Comparison of ENCODE assay signal across 1 cellular context in the genomic region with DNA sequence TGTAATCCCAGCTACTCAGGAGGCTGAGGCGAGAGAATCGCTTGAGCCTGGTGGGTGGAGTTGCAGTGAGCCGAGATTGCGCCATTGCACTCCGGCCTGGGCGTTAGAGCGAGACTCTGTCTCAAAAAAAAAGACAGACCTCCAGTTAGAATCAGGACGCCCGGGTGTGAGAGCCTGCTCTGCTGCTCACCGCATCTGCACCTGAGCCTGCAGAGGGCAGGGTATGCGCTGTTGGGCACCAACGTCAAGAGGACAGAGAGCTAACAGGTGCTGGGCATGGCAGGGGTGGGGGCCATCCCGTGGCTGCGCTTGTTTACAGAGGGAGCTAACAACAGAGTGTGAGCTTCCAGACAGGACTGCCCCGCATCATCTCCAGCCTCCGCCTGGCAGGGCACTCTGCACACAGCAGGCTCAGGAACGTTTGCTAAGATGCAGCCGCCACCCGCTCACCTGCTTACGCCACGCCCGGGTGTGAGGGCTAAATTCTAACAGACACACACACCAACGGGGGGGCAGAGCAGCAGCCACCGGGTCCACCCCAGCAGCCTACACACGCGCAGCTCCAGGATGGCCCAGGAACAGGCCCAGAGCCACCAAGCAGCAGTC.
TF ChIP-seq lines count a peak whose summit lies in the region.

No MANE protein-coding gene starts in this region.

TF ChIP-seq in HepG2, 621 proteins besides CTCF, POLR2A, EP300 and RAD21:
- TF ChIP-seq FOXA1 (IDR thresholded peaks at IDR 0.05) (no peak), FOXA1 (CRISPR knock-in tag; IDR thresholded peaks at IDR 0.05) (peak; percentile 51; the same call in 1 of the 2 replicates), ZNF543 (CRISPR knock-in tag; IDR thresholded peaks at IDR 0.05) (no peak), AGO2 (optimal IDR thresholded peaks at IDR 0.05; ENCODE audit: low read depth, low read length) (peak; percentile 56), EED (CRISPR knock-in tag; IDR thresholded peaks at IDR 0.05) (0 out of 2 replicates have a peak, but pooled peaks have one; percentile 21), XRCC5 (optimal IDR thresholded peaks at IDR 0.05; ENCODE audit: low read length) (peak; percentile 50), LCORL (IDR thresholded peaks at IDR 0.05) (no peak), LCORL (CRISPR knock-in tag; IDR thresholded peaks at IDR 0.05) (0 out of 2 replicates have a peak, but pooled peaks have one; percentile 4), DPF2 (CRISPR knock-in tag; IDR thresholded peaks at IDR 0.05; ENCODE audit: borderline replicate concordance, low read depth) (0 out of 2 replicates have a peak, but pooled peaks have one; percentile 6), ZNF354B (CRISPR knock-in tag; IDR thresholded peaks at IDR 0.05) (no peak), ZNF687 (CRISPR knock-in tag; IDR thresholded peaks at IDR 0.05) (peak; percentile 10; the same call in 1 of the 2 replicates), KMT2A (CRISPR knock-in tag; IDR thresholded peaks at IDR 0.05) (0 out of 2 replicates have a peak, but pooled peaks have one; percentile 26), FOXP4 (CRISPR knock-in tag; IDR thresholded peaks at IDR 0.05) (no peak), ZNF768 (CRISPR knock-in tag; IDR thresholded peaks at IDR 0.05) (no peak), NFKB2 (CRISPR knock-in tag; IDR thresholded peaks at IDR 0.05; ENCODE audit: borderline replicate concordance) (no peak), CEBPG (CRISPR knock-in tag; IDR thresholded peaks at IDR 0.05) (peak; percentile 65), HOXA3 (CRISPR knock-in tag; IDR thresholded peaks at IDR 0.05) (0 out of 2 replicates have a peak, but pooled peaks have one; percentile 6), TEAD3 (CRISPR knock-in tag; optimal IDR thresholded peaks at IDR 0.05; ENCODE audit: borderline replicate concordance) (peak; percentile 46), ZNF362 (CRISPR knock-in tag; IDR thresholded peaks at IDR 0.05; ENCODE audit: borderline replicate concordance) (peak; percentile 18; the same call in 1 of the 2 replicates), TCF12 (IDR thresholded peaks at IDR 0.05) (no peak), TCF12 (CRISPR knock-in tag; IDR thresholded peaks at IDR 0.05) (no peak), SNAPC5 (CRISPR knock-in tag; IDR thresholded peaks at IDR 0.05; ENCODE audit: borderline replicate concordance) (no peak), ZNF230 (CRISPR knock-in tag; IDR thresholded peaks at IDR 0.05) (0 out of 2 replicates have a peak, but pooled peaks have one; percentile 31), ZNF589 (CRISPR knock-in tag; conservative IDR thresholded peaks at IDR 0.05) (0 out of 2 replicates have a peak, but pooled peaks have one; percentile 7), CEBPB (IDR thresholded peaks at IDR 0.05; ENCODE audit: borderline replicate concordance, low read depth, low read length) (peak; percentile 62; the same call in 1 of the 2 replicates), ZNF574 (CRISPR knock-in tag; IDR thresholded peaks at IDR 0.05) (peak; percentile 33; the same call in 1 of the 2 replicates), YEATS2 (CRISPR knock-in tag; IDR thresholded peaks at IDR 0.05; ENCODE audit: borderline replicate concordance) (no peak), ZNF335 (CRISPR knock-in tag; IDR thresholded peaks at IDR 0.05) (no peak), ZNF343 (CRISPR knock-in tag; IDR thresholded peaks at IDR 0.05) (no peak), HNRNPLL (IDR thresholded peaks at IDR 0.05; ENCODE audit: low read depth, low read length, poor library complexity, severe bottlenecking) (peak; percentile 19), SP140L (CRISPR knock-in tag; IDR thresholded peaks at IDR 0.05; ENCODE audit: borderline replicate concordance) (no peak)
- TF ChIP-seq, protein P1, sequence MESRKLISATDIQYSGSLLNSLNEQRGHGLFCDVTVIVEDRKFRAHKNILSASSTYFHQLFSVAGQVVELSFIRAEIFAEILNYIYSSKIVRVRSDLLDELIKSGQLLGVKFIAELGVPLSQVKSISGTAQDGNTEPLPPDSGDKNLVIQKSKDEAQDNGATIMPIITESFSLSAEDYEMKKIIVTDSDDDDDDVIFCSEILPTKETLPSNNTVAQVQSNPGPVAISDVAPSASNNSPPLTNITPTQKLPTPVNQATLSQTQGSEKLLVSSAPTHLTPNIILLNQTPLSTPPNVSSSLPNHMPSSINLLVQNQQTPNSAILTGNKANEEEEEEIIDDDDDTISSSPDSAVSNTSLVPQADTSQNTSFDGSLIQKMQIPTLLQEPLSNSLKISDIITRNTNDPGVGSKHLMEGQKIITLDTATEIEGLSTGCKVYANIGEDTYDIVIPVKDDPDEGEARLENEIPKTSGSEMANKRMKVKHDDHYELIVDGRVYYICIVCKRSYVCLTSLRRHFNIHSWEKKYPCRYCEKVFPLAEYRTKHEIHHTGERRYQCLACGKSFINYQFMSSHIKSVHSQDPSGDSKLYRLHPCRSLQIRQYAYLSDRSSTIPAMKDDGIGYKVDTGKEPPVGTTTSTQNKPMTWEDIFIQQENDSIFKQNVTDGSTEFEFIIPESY (CRISPR knock-in tag; IDR thresholded peaks at IDR 0.05) = peak; percentile 84
- TF ChIP-seq, protein P2, sequence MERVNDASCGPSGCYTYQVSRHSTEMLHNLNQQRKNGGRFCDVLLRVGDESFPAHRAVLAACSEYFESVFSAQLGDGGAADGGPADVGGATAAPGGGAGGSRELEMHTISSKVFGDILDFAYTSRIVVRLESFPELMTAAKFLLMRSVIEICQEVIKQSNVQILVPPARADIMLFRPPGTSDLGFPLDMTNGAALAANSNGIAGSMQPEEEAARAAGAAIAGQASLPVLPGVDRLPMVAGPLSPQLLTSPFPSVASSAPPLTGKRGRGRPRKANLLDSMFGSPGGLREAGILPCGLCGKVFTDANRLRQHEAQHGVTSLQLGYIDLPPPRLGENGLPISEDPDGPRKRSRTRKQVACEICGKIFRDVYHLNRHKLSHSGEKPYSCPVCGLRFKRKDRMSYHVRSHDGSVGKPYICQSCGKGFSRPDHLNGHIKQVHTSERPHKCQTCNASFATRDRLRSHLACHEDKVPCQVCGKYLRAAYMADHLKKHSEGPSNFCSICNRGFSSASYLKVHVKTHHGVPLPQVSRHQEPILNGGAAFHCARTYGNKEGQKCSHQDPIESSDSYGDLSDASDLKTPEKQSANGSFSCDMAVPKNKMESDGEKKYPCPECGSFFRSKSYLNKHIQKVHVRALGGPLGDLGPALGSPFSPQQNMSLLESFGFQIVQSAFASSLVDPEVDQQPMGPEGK (CRISPR knock-in tag; IDR thresholded peaks at IDR 0.05) = peak; percentile 66
